ENCODE assay signal across 11 cellular contexts in the genomic region with DNA sequence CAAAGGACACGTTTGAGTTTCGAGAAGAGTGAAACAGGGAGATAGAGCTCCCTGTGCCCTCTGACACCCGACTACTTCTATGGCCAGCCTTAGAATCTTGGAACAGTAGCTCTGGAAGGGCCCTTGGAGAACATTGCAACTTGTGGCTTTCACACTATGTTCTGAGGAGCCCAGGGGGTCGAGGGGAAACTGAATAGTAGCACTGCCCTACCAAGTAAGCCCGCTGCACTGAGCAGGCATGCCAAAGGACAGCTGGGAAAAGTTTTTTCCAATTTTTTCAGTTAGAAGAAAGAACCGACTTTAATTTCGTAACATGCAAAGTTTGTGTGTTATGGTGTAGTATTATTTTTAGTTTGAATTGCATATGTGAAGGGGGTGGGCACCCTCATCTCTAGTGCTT. TPM values are rescaled to one million over a fixed set of nuclear protein-coding genes. Genes with fewer than 3 reads are reported as not detected.
DNase-seq lines count a peak whose midpoint lies in the region; ATAC-seq and TF ChIP-seq lines count a peak whose summit lies in the region.
"Had no signal": no experiment of that assay in that cellular context is flagged by ENCODE, and none has a peak within 500 bp of the region (broad histone marks: within the 10 kb centered on the region; RNA-seq: fewer than 3 reads in every experiment).

No MANE protein-coding gene starts in this region.

- peaks cover 56% of the 10 kb centered on the region for H3K4me1 Mint-ChIP-seq in activated CD8-positive, alpha-beta memory T cell treated with anti-CD3 and anti-CD28 coated beads, Interleukin-2, amount 10 ng/mL, durations not matched to agents 7 days and 5 days

- H3K9me3 Mint-ChIP-seq in activated CD8-positive, alpha-beta memory T cell treated with anti-CD3 and anti-CD28 coated beads, Interleukin-2, amount 10 ng/mL, durations not matched to agents 7 days and 5 days (ENCODE audit: low read depth) = peaks cover 3% of the 10 kb centered on the region

- POLR2A ChIA-PET in SK-N-SH (lab: Yijun Ruan, JAX) = interaction anchor here (0.6 kb wide), 1 partner anchor 100 kb away, joined by 3 read pairs; no protein-coding TSS in a partner anchor

- CTCF ChIA-PET in activated CD8-positive, alpha-beta memory T cell treated with anti-CD3 and anti-CD28 coated beads, Interleukin-2, amount 10 ng/mL, durations not matched to agents 7 days and 5 days (lab: Charles Lee) = interaction anchor here (0.8 to 7.4 kb wide), 9 partner anchors 10 to 527 kb away, joined by 3 to 40 read pairs (median 4); a partner anchor contains a TSS
- CTCF ChIA-PET in SK-N-SH (lab: Yijun Ruan, JAX) = interaction anchor here (0.6 to 1.8 kb wide), 6 partner anchors 10 to 235 kb away, joined by 3 to 8 read pairs (median 4); a partner anchor contains a TSS

- H3K36me3 ChIP-seq in SK-N-SH (replicated peaks in 1 of 2; ENCODE audit: control insufficient read depth in 1 of 2, insufficient read depth in 2 of 2, low read length in 1 of 2) = peaks cover 0 to 13% of the 10 kb centered on the region in 2 experiments
- H3K36me3 ChIP-seq in spleen = no peaks in the 10 kb centered on the region

- H3K4me3 Mint-ChIP-seq in activated CD8-positive, alpha-beta memory T cell treated with anti-CD3 and anti-CD28 coated beads, Interleukin-2, amount 10 ng/mL, durations not matched to agents 7 days and 5 days = peak overlapping the region; percentile 61

- H2AFZ ChIP-seq in SK-N-SH (ENCODE audit: low read depth) = no peak overlapping the region

- peaks cover 14 to 50% of the 10 kb centered on the region in 2 experiments for H3K4me1 ChIP-seq in SK-N-SH (ENCODE audit: control insufficient read depth in 1 of 2, insufficient read depth in 2 of 2, low read depth in 1 of 2, low read length in 1 of 2)
- peaks cover 0 to 70% (median 38%) of the 10 kb centered on the region in 6 donors for H3K4me1 ChIP-seq in spleen

- H3K4me2 ChIP-seq in SK-N-SH = peak overlapping the region; percentile 80

- intact Hi-C loops in spleen (cut with DNase I; ENCODE audit: low total_unique reads) = no loop called here

- no peaks in the 10 kb centered on the region for H4K20me1 ChIP-seq in SK-N-SH (ENCODE audit: insufficient read depth)

- H3K9me3 ChIP-seq in SK-N-SH (no peaks in the 10 kb centered on the region; the same call in 1 of the 2 replicates), spleen (no peaks in the 10 kb centered on the region)

- H3K27me3 ChIP-seq in SK-N-SH (ENCODE audit: insufficient read depth) = no peaks in the 10 kb centered on the region
- H3K27me3 ChIP-seq in spleen (replicated peaks in 1 of 7) = no peaks in the 10 kb centered on the region

- no peaks in the 10 kb centered on the region for H3K27me3 Mint-ChIP-seq in activated CD8-positive, alpha-beta memory T cell treated with anti-CD3 and anti-CD28 coated beads, Interleukin-2, amount 10 ng/mL, durations not matched to agents 7 days and 5 days

- TF ChIP-seq CTCF in SK-N-SH (IDR thresholded peaks at IDR 0.05) = no peak
- no peak for TF ChIP-seq CTCF in spleen (IDR thresholded peaks at IDR 0.05 in 8 of 11, conservative IDR thresholded peaks at IDR 0.05 in 3 of 11)

- no peak for TF ChIP-seq EP300 in SK-N-SH (IDR thresholded peaks at IDR 0.05; ENCODE audit: borderline replicate concordance in 1 of 2, low read depth in 1 of 2, low read length in 1 of 2)

- peaks cover 50% of the 10 kb centered on the region for H3K36me3 Mint-ChIP-seq in activated CD8-positive, alpha-beta memory T cell treated with anti-CD3 and anti-CD28 coated beads, Interleukin-2, amount 10 ng/mL, durations not matched to agents 7 days and 5 days

- H3K9me2 ChIP-seq in SK-N-SH = no peaks in the 10 kb centered on the region

- TF ChIP-seq RAD21 in SK-N-SH (IDR thresholded peaks at IDR 0.05; ENCODE audit: low read length) = no peak

- H3F3A ChIP-seq in SK-N-SH (replicated peaks; ENCODE audit: insufficient read depth) = peaks cover 38% of the 10 kb centered on the region

- TF ChIP-seq POLR2A in spleen (IDR thresholded peaks at IDR 0.05) = no peak

- DNase-seq in activated CD8-positive, alpha-beta memory T cell treated with anti-CD3 and anti-CD28 coated beads, Interleukin-2, amount 10 ng/mL, durations not matched to agents 7 days and 5 days = no peak
- no peak for DNase-seq in activated CD8-positive, alpha-beta memory T cell treated with anti-CD3 and anti-CD28 coated beads, Interleukin-2, amount 50 U/mL, for 48 hours
- DNase-seq in SK-N-SH = no peak
- no peak for DNase-seq in spleen
- no peak for DNase-seq in DMS53 treated with DMSO at 0.1 percent for 48 hours (lab: John Stamatoyannopoulos, UW; ENCODE audit: unreplicated experiment)
- no peak for DNase-seq in T1000 (lab: John Stamatoyannopoulos, UW)
- no peak for DNase-seq in AML-193 (lab: John Stamatoyannopoulos, UW)
- DNase-seq: NCI-H510A, retina had no signal

- H3K27ac ChIP-seq in SK-N-SH (ENCODE audit: low read depth in 2 of 2, low read length in 1 of 2) (peak overlapping the region; percentile 76 to 94), spleen (peak overlapping the region in 5 of 8 donors; percentile 14 to 66 (median 46))

- no peak for ATAC-seq in activated CD8-positive, alpha-beta memory T cell treated with anti-CD3 and anti-CD28 coated beads, Interleukin-2, amount 10 ng/mL, durations not matched to agents 7 days and 5 days
- ATAC-seq in esophagus mucosa = peak; percentile 12

- peak overlapping the region; percentile 63; the same call in 1 of the 2 replicates for H3K9ac ChIP-seq in SK-N-SH

- WGBS in SK-N-SH (ENCODE audit: low lambda C conversion rate) = 79% methylated on average over 7 of the region's 7 CpGs
- 53 to 72% (median 57%) methylated on average over 7 of the region's 7 CpGs for WGBS in spleen, 5 donors

- H3K79me2 ChIP-seq in SK-N-SH (ENCODE audit: insufficient read depth) = peaks cover 77% of the 10 kb centered on the region

- H3K4me3 ChIP-seq in SK-N-SH (ENCODE audit: low read depth in 2 of 2, low read length in 1 of 2) (peak overlapping the region in 1 of 2 experiments; percentile 35; a peak in 1 of 4 replicates), spleen (no peak overlapping the region)

- peak overlapping the region; percentile 81 for H3K27ac Mint-ChIP-seq in activated CD8-positive, alpha-beta memory T cell treated with anti-CD3 and anti-CD28 coated beads, Interleukin-2, amount 10 ng/mL, durations not matched to agents 7 days and 5 days

TF ChIP-seq in SK-N-SH, 30 proteins besides CTCF, POLR2A, EP300 and RAD21:
- TF ChIP-seq SIN3A (IDR thresholded peaks at IDR 0.05; ENCODE audit: borderline replicate concordance, low read depth, low read length) (no peak), CHD2 (IDR thresholded peaks at IDR 0.05; ENCODE audit: low read length, partially characterized antibody) (no peak), MEF2A (IDR thresholded peaks at IDR 0.05; ENCODE audit: borderline replicate concordance, low read depth) (no peak)
- TF ChIP-seq, protein P1, sequence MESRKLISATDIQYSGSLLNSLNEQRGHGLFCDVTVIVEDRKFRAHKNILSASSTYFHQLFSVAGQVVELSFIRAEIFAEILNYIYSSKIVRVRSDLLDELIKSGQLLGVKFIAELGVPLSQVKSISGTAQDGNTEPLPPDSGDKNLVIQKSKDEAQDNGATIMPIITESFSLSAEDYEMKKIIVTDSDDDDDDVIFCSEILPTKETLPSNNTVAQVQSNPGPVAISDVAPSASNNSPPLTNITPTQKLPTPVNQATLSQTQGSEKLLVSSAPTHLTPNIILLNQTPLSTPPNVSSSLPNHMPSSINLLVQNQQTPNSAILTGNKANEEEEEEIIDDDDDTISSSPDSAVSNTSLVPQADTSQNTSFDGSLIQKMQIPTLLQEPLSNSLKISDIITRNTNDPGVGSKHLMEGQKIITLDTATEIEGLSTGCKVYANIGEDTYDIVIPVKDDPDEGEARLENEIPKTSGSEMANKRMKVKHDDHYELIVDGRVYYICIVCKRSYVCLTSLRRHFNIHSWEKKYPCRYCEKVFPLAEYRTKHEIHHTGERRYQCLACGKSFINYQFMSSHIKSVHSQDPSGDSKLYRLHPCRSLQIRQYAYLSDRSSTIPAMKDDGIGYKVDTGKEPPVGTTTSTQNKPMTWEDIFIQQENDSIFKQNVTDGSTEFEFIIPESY (IDR thresholded peaks at IDR 0.05; ENCODE audit: borderline replicate concordance, low read depth) = no peak
- TF ChIP-seq, protein P2, sequence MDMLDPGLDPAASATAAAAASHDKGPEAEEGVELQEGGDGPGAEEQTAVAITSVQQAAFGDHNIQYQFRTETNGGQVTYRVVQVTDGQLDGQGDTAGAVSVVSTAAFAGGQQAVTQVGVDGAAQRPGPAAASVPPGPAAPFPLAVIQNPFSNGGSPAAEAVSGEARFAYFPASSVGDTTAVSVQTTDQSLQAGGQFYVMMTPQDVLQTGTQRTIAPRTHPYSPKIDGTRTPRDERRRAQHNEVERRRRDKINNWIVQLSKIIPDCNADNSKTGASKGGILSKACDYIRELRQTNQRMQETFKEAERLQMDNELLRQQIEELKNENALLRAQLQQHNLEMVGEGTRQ (IDR thresholded peaks at IDR 0.05; ENCODE audit: borderline replicate concordance, low read depth, low read length) = no peak

RNA-seq across cellular contexts. Expression of a gene that starts 10.9 kb away (rescaled TPM):
- 10 to 100 TPM; 22.1 to 37.5 TPM for total RNA-seq in activated CD8-positive, alpha-beta memory T cell treated with anti-CD3 and anti-CD28 coated beads, Interleukin-2, amount 10 ng/mL, durations not matched to agents 7 days and 5 days
- polyA plus RNA-seq in SK-N-SH (2012; rRNA removed) (39.9 and 44.8 TPM in 2 replicates), spleen (10 to 100 TPM in 2 of 3 donors, 1 to 10 TPM in 1; 8.8 to 12.9 (median 12.2) TPM)
- 51.4 and 54.9 TPM in 2 replicates for polyA plus RNA-seq in SK-N-SH (2012; cell fraction: cytosol; rRNA removed)
- polyA plus RNA-seq in SK-N-SH (2012; cell fraction: nucleus; rRNA removed) = 18.3 and 21.5 TPM in 2 replicates
- total RNA-seq in esophagus mucosa (17.0 TPM), spleen (10 to 100 TPM; 11.6 to 59.7 (median 36.3) TPM)

RNA-seq across cellular contexts. Expression of a gene that starts 30.6 kb away (rescaled TPM):
- total RNA-seq in activated CD8-positive, alpha-beta memory T cell treated with anti-CD3 and anti-CD28 coated beads, Interleukin-2, amount 10 ng/mL, durations not matched to agents 7 days and 5 days = 10 to 100 TPM; 41.9 to 46.1 TPM
- polyA plus RNA-seq in SK-N-SH (2012; rRNA removed) (22.8 and 30.5 TPM in 2 replicates), spleen (10 to 100 TPM; 11.4 to 15.6 (median 11.8) TPM)
- polyA plus RNA-seq in SK-N-SH (2012; cell fraction: cytosol; rRNA removed) = 27.9 and 28.4 TPM in 2 replicates
- polyA plus RNA-seq in SK-N-SH (2012; cell fraction: nucleus; rRNA removed) = 26.4 and 39.4 TPM in 2 replicates
- total RNA-seq in esophagus mucosa (49.4 TPM), spleen (10 to 100 TPM; 46.5 to 68.7 (median 61.2) TPM)

RNA-seq across cellular contexts. Expression of a gene that starts 56.9 kb away (rescaled TPM):
- total RNA-seq in activated CD8-positive, alpha-beta memory T cell treated with anti-CD3 and anti-CD28 coated beads, Interleukin-2, amount 10 ng/mL, durations not matched to agents 7 days and 5 days = 1 to 10 TPM; 1.7 to 3.8 TPM
- polyA plus RNA-seq in SK-N-SH (2012; rRNA removed) (0.13 and 0.19 TPM in 2 replicates), spleen (under 1 TPM; 0.06 to 0.20 (median 0.11) TPM)
- polyA plus RNA-seq in SK-N-SH (2012; cell fraction: cytosol; rRNA removed) = 0.13 and 0.17 TPM in 2 replicates
- 0.05 TPM in 2 replicates for polyA plus RNA-seq in SK-N-SH (2012; cell fraction: nucleus; rRNA removed)
- total RNA-seq in esophagus mucosa (not detected), spleen (1 to 10 TPM in 4 of 7 donors, under 1 TPM in 2, not detected in 1; 0.17 to 2.4 (median 1.3) TPM)
- total RNA-seq: endothelial cell of umbilical vein had no signal
- polyA plus RNA-seq: endothelial cell of umbilical vein had no signal
